8 cellular contexts compared by ENCODE assay signal in the genomic region with DNA sequence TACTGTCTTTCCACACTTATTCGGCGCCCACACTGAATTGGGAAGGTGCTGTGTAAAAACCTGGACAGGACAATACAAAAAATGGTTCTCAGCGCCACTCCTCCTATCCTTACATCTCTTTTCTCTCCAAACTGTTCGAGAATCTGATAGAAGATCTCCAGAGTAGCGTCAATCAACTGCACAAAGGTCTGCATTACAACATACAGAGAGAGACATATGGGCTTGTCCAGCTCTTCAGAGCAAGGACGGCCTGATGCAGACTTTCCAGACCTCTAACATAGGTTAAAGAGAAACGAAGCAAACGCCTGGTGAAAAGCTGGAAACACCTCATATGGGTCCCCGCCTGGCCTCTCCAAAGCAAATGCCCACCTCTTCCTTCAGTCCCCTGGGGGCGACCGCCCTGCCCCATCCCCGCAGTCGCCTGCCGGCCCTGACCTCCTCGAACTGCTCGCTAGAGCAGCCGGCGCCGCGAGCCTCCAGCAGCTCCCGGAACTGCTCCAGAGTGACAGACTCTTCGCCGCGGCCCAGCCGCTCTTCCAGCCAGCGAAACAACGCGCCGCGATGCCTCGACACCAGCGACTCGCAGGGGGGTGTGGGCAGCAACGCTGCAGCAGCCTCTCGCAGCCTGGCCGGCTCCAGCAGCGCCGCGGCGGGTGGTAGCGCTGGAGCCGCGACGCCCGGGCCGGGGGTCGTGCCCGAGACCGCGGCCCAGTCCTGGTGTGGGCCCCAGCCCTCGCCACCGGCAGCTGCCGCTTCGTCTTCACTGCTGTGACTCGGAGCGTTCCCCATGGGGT. TPM values are rescaled to one million over a fixed set of nuclear protein-coding genes. Genes with fewer than 3 reads are reported as not detected.
DNase-seq lines count a peak whose midpoint lies in the region; ATAC-seq and TF ChIP-seq lines count a peak whose summit lies in the region.

No MANE protein-coding gene starts in this region.

- TF ChIP-seq EP300 in stomach (IDR thresholded peaks at IDR 0.05): no peak

- H3K9me3 ChIP-seq in WERI-Rb-1 (ENCODE audit: severe bottlenecking): no peaks in the 10 kb centered on the region
- no peaks in the 10 kb centered on the region for H3K9me3 ChIP-seq in mononuclear cell (ENCODE audit: low read depth, low read length)
- no peaks in the 10 kb centered on the region for H3K9me3 ChIP-seq in stomach

- TF ChIP-seq CTCF in 22Rv1 (IDR thresholded peaks at IDR 0.05) (no peak), WERI-Rb-1 (IDR thresholded peaks at IDR 0.05; ENCODE audit: low read depth, low read length) (no peak), stomach (IDR thresholded peaks at IDR 0.05) (no peak)

- H3K4me1 ChIP-seq in mononuclear cell (ENCODE audit: insufficient read depth, low read length) (peaks cover 40% of the 10 kb centered on the region), stomach (peaks cover 50 to 65% (median 58%) of the 10 kb centered on the region in 4 donors)

- DNase-seq in WERI-Rb-1 (peak; percentile 24), stomach (peak; percentile 32), retina (no peak)
- DNase-seq in effector CD4-positive, alpha-beta T cell: peak; percentile 36

- H3K36me3 ChIP-seq in WERI-Rb-1: peaks cover 20% of the 10 kb centered on the region
- H3K36me3 ChIP-seq in stomach: peaks cover 0 to 10% (median 3%) of the 10 kb centered on the region in 4 donors

- ATAC-seq in GM18867 (IDR thresholded peaks at IDR 0.05; ENCODE audit: unreplicated experiment): peak; percentile 12
- peak; percentile 8 for ATAC-seq in HG03175 (IDR thresholded peaks at IDR 0.05; ENCODE audit: unreplicated experiment)

- peak overlapping the region; percentile 69 for H3K4me3 ChIP-seq in WERI-Rb-1 (ENCODE audit: low read depth, low read length)
- H3K4me3 ChIP-seq in mononuclear cell (ENCODE audit: low read length): peak overlapping the region; percentile 98
- peak overlapping the region; percentile 99 to 100 (median 100) for H3K4me3 ChIP-seq in stomach

- WGBS in stomach, 5 donors: 2 to 6% (median 2%) methylated on average over 21 to 56 of the region's 56 CpGs

- TF ChIP-seq POLR2A in stomach (IDR thresholded peaks at IDR 0.05): no peak

- H3K27me3 ChIP-seq in WERI-Rb-1 (ENCODE audit: insufficient read depth, low read depth, severe bottlenecking) (no peaks in the 10 kb centered on the region), mononuclear cell (ENCODE audit: insufficient read depth, low read length) (no peaks in the 10 kb centered on the region), stomach (no peaks in the 10 kb centered on the region)

- intact Hi-C loops in stomach (cut with DNase I; ENCODE audit: low total_unique reads): no loop called here

- H3K27ac ChIP-seq in 22Rv1 (peak overlapping the region; percentile 100), WERI-Rb-1 (peak overlapping the region; percentile 96), stomach (peak overlapping the region; percentile 85 to 100 (median 100))

RNA-seq across cellular contexts. Expression of gene ZZEF1, which starts 0.5 kb away (rescaled TPM):
- total RNA-seq in mononuclear cell (77.1 TPM), stomach (100 to 1,000 TPM in 4 of 5 donors, 10 to 100 TPM in 1; 87.9 to 242 (median 171) TPM)
- 1 to 10 TPM; 4.4 to 6.6 (median 5.5) TPM for polyA plus RNA-seq in stomach

RNA-seq across cellular contexts. Expression of gene CYB5D2, which starts 0.7 kb away (rescaled TPM):
- 4.5 TPM for total RNA-seq in mononuclear cell
- total RNA-seq in stomach: 10 to 100 TPM in 4 of 5 donors, 1 to 10 TPM in 1; 1.8 to 32.4 (median 15.4) TPM
- 10 to 100 TPM; 14.9 to 17.4 (median 16.5) TPM for polyA plus RNA-seq in stomach
